In the genomic region with DNA sequence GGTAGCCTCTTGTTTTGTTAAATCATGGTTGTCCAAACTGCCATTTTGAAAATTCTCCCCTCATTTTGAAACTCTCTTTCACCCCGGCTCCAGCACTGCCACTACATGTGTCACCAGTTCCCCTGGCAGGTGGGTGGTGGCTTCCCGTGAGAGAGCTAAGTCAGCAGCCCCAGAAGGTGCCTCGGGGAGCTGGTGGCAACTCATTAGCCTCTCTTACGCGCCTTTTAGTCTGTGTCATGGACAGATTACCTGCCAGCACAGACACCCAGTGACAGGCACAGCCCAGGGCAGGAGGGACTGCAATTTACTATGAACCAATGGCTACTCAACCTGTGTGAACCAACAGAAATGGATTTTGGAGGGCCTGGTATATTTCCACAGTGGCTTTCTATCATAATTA, we compare ENCODE assay signal across 25 cellular contexts.
"Had no signal": no experiment of that assay in that cellular context is flagged by ENCODE, and none has a peak within 500 bp of the region (broad histone marks: within the 10 kb centered on the region; RNA-seq: fewer than 3 reads in every experiment).

No MANE protein-coding gene starts in this region.

- H3K27ac Mint-ChIP-seq: activated naive CD4-positive, alpha-beta T cell treated with anti-CD3 and anti-CD28 coated beads, Interleukin-2, amount 10 ng/mL, durations not matched to agents 7 days and 5 days; activated naive CD8-positive, alpha-beta T cell treated with anti-CD3 and anti-CD28 coated beads for 36 hours had no signal

- H3K9me3 ChIP-seq: MG63, SJCRH30, SK-N-SH had no signal

- H3K4me3 ChIP-seq: MG63, SJCRH30 had no signal

- H3K36me3 Mint-ChIP-seq: activated naive CD4-positive, alpha-beta T cell treated with anti-CD3 and anti-CD28 coated beads, Interleukin-2, amount 10 ng/mL, durations not matched to agents 7 days and 5 days; activated naive CD8-positive, alpha-beta T cell treated with anti-CD3 and anti-CD28 coated beads for 36 hours had no signal

- ATAC-seq: activated T-cell treated with anti-CD3 and anti-CD28 coated beads, Interleukin-2, amount 50 U/mL, for 4 hours; Panc1 had no signal

- H3K4me1 Mint-ChIP-seq: activated naive CD4-positive, alpha-beta T cell treated with anti-CD3 and anti-CD28 coated beads, Interleukin-2, amount 10 ng/mL, durations not matched to agents 7 days and 5 days had no signal

- H3K27me3 ChIP-seq: brain microvascular endothelial cell, MG63, SJCRH30 had no signal

- H3K4me3 Mint-ChIP-seq: activated naive CD4-positive, alpha-beta T cell treated with anti-CD3 and anti-CD28 coated beads, Interleukin-2, amount 10 ng/mL, durations not matched to agents 7 days and 5 days; activated naive CD8-positive, alpha-beta T cell treated with anti-CD3 and anti-CD28 coated beads for 36 hours; activated T-cell treated with anti-CD3 and anti-CD28 coated beads, Interleukin-2, amount 50 U/mL, for 4 hours had no signal

- DNase-seq: activated CD4-positive, alpha-beta T cell treated with anti-CD3 and anti-CD28 coated beads for 4 hours; activated CD4-positive, alpha-beta T cell treated with anti-CD3 and anti-CD28 coated beads, Interleukin-2, amount 50 U/mL, for 4 hours; activated CD8-positive, alpha-beta memory T cell treated with anti-CD3 and anti-CD28 coated beads for 24 hours; activated gamma-delta T cell; activated naive CD4-positive, alpha-beta T cell treated with anti-CD3 and anti-CD28 coated beads, Interleukin-2, amount 10 ng/mL, durations not matched to agents 7 days and 5 days; activated naive CD8-positive, alpha-beta T cell treated with anti-CD3 and anti-CD28 coated beads for 36 hours; activated T-cell treated with anti-CD3 and anti-CD28 coated beads, Interleukin-2, amount 50 U/mL, for 4 hours; brain microvascular endothelial cell; MG63; MV-4-11; NCI-H1092 treated with DMSO at 0.1 percent for 48 hours; NCI-H1436; NCI-H187 treated with DMSO at 0.1 percent for 48 hours; NCI-H2081 treated with DMSO at 0.1 percent for 48 hours; NCI-H2227 treated with DMSO at 0.1 percent for 48 hours; NCI-H526; NCI-H774; OCI-M1; Right ventricle myocardium superior; SJCRH30; SK-N-SH; T-helper 1 cell; WERI-Rb-1 had no signal

- H3K36me3 ChIP-seq: brain microvascular endothelial cell, SJCRH30, WERI-Rb-1 had no signal

- H3K9me3 Mint-ChIP-seq: activated naive CD4-positive, alpha-beta T cell treated with anti-CD3 and anti-CD28 coated beads, Interleukin-2, amount 10 ng/mL, durations not matched to agents 7 days and 5 days; activated naive CD8-positive, alpha-beta T cell treated with anti-CD3 and anti-CD28 coated beads for 36 hours; activated T-cell treated with anti-CD3 and anti-CD28 coated beads, Interleukin-2, amount 50 U/mL, for 4 hours had no signal

- H3K4me1 ChIP-seq: SJCRH30 had no signal

- H3K27ac ChIP-seq: brain microvascular endothelial cell, KMS-11, SJCRH30, WERI-Rb-1 had no signal
